ENCODE assay signal across 9 cellular contexts in genomic region chr4:44738615-44739014, GRCh38. TPM values are rescaled to one million over a fixed set of nuclear protein-coding genes. Genes with fewer than 3 reads are reported as not detected.
A peak's percentile ranks its signal among the peaks of the same experiment; 100 is the strongest.
DNase-seq lines count a peak whose midpoint lies in the region; ATAC-seq and TF ChIP-seq lines count a peak whose summit lies in the region.
"Had no signal": no experiment of that assay in that cellular context is flagged by ENCODE, and none has a peak within 500 bp of the region (broad histone marks: within the 10 kb centered on the region; RNA-seq: fewer than 3 reads in every experiment).

No MANE protein-coding gene starts in this region.

- CTCF ChIA-PET in Panc1 (lab: Charles Lee): no interaction called here

- H3K4me1 ChIP-seq in Panc1 (ENCODE audit: control insufficient read depth, insufficient read depth, low read length) (no peaks in the 10 kb centered on the region), gastrocnemius medialis (no peaks in the 10 kb centered on the region)

- peak; percentile 19 for TF ChIP-seq CTCF in GM13976 (IDR thresholded peaks at IDR 0.05; ENCODE audit: borderline replicate concordance, control extremely low read depth, extremely low read depth, insufficient read depth, missing control alignments)
- TF ChIP-seq CTCF in HFF-Myc (IDR thresholded peaks at IDR 0.05; ENCODE audit: low read depth, low read length, missing control alignments): peak; percentile 42
- TF ChIP-seq CTCF in Panc1 (IDR thresholded peaks at IDR 0.05): peak; percentile 53; the same call in 1 of the 2 replicates
- TF ChIP-seq CTCF in gastrocnemius medialis (IDR thresholded peaks at IDR 0.05 in 4 of 5, conservative IDR thresholded peaks at IDR 0.05 in 1 of 5): peak in 1 of 5 experiments; percentile 20

- intact Hi-C loops in Panc1 (cut with micrococcal nuclease; ENCODE audit: unreplicated experiment): no loop called here
- intact Hi-C loops in gastrocnemius medialis (cut with DNase I; ENCODE audit: low total_unique reads): no loop called here

- no peaks in the 10 kb centered on the region for H3K36me3 ChIP-seq in Panc1 (ENCODE audit: control insufficient read depth, insufficient read depth, low read length)
- H3K36me3 ChIP-seq in gastrocnemius medialis: no peaks in the 10 kb centered on the region

- POLR2A ChIA-PET in Panc1 (lab: Charles Lee): no interaction called here

- no peak for DNase-seq in GM13976 (ENCODE audit: low spot score)
- DNase-seq in HFF-Myc (ENCODE audit: extremely low read depth, low read depth): no peak
- DNase-seq in Panc1 (ENCODE audit: low read depth, low spot score): no peak
- DNase-seq in left lobe of liver (ENCODE audit: low spot score): no peak
- no peak for DNase-seq in iPS-NIHi11 (ENCODE audit: low spot score)
- DNase-seq in gastrocnemius medialis: no peak
- DNase-seq in RPMI8226: no peak
- DNase-seq: activated CD8-positive, alpha-beta memory T cell treated with anti-CD3 and anti-CD28 coated beads, Interleukin-2, amount 50 U/mL, for 4 hours had no signal

- no peaks in the 10 kb centered on the region; the same call in 1 of the 2 replicates for H3K27me3 ChIP-seq in Panc1 (ENCODE audit: control insufficient read depth, insufficient read depth, low read length)
- no peaks in the 10 kb centered on the region for H3K27me3 ChIP-seq in gastrocnemius medialis

- no peaks in the 10 kb centered on the region for H3K9me3 ChIP-seq in Panc1 (ENCODE audit: control insufficient read depth, insufficient read depth, low read depth, low read length)
- no peaks in the 10 kb centered on the region for H3K9me3 ChIP-seq in gastrocnemius medialis

- BruUV-seq in Panc1 (replicated peaks; lab: Mats Ljungman, UMichigan): no TSS peak

- ATAC-seq in Panc1 (no peak), left lobe of liver (peak; percentile 45), gastrocnemius medialis (no peak), HG02759 (IDR thresholded peaks at IDR 0.05; ENCODE audit: unreplicated experiment) (no peak)

- H3K27ac ChIP-seq in Panc1 (ENCODE audit: low read length) (no peak overlapping the region), gastrocnemius medialis (no peak overlapping the region)

- TF ChIP-seq POLR2A in gastrocnemius medialis (IDR thresholded peaks at IDR 0.05): no peak

- no peak overlapping the region for H3K4me3 ChIP-seq in HFF-Myc (replicated peaks; ENCODE audit: low read depth, low read length)
- no peak overlapping the region for H3K4me3 ChIP-seq in Panc1 (ENCODE audit: low read depth in 2 of 2, low read length in 2 of 2)
- no peak overlapping the region for H3K4me3 ChIP-seq in gastrocnemius medialis

- in situ Hi-C loops in GM13976 (cut with MboI; ENCODE audit: low sequenced_read_pairs, unreplicated experiment) (no loop called here), Panc1 (cut with HindIII; ENCODE audit: low pct_unique_long_range_greater_than_20kb, low sequenced_read_pairs) (no loop called here), gastrocnemius medialis (cut with MboI; ENCODE audit: low sequenced_read_pairs in 4 of 4) (no loop called here)

RNA-seq across cellular contexts. Expression of gene GNPDA2, which starts 12.3 kb away (rescaled TPM):
- total RNA-seq in Panc1 (2021; ENCODE audit: unreplicated experiment) (17.9 TPM), left lobe of liver (1.3 TPM), gastrocnemius medialis (10 to 100 TPM in 2 of 4 donors, 1 to 10 TPM in 2; 6.2 to 16.6 (median 10.7) TPM)
- 7.9 TPM for polyA plus RNA-seq in Panc1 (2012; ENCODE audit: insufficient read length)
